10 cellular contexts compared by ENCODE assay signal in genomic region chr2:159715451-159715850, GRCh38. TPM values are rescaled to one million over a fixed set of nuclear protein-coding genes. Genes with fewer than 3 reads are reported as not detected.
A peak's percentile ranks its signal among the peaks of the same experiment; 100 is the strongest.
DNase-seq lines count a peak whose midpoint lies in the region; ATAC-seq, FAIRE-seq and TF ChIP-seq lines count a peak whose summit lies in the region.
"Had no signal": no experiment of that assay in that cellular context is flagged by ENCODE, and none has a peak within 500 bp of the region (broad histone marks: within the 10 kb centered on the region; RNA-seq: fewer than 3 reads in every experiment).

No MANE protein-coding gene starts in this region.

- peak overlapping the region; percentile 73 to 75 for H3K27ac ChIP-seq in esophagus (ENCODE audit: low read depth in 2 of 2, low read length in 1 of 2)
- H3K27ac ChIP-seq in esophagus muscularis mucosa (replicated peaks in 1 of 4) = no peak overlapping the region
- H3K27ac ChIP-seq: cardiac muscle cell, upper lobe of left lung had no signal

- WGBS in esophagus, 2 donors = 68 to 71% methylated on average over 4 of the region's 4 CpGs
- 79% methylated on average over 4 of the region's 4 CpGs for WGBS in esophagus muscularis mucosa

- H3K36me3 ChIP-seq in esophagus (ENCODE audit: control insufficient read depth in 2 of 2, insufficient read depth in 2 of 2, low read length in 1 of 2) (peaks cover 0 to 8% of the 10 kb centered on the region in 2 donors), esophagus muscularis mucosa (peaks cover 8 to 46% (median 33%) of the 10 kb centered on the region in 4 donors)

- H3K27me3 Mint-ChIP-seq in activated T-cell treated with anti-CD3 and anti-CD28 coated beads, Interleukin-2, amount 50 U/mL, for 4 hours (ENCODE audit: low read depth) = no peaks in the 10 kb centered on the region
- H3K27me3 Mint-ChIP-seq in T-helper 17 cell = no peaks in the 10 kb centered on the region
- H3K27me3 Mint-ChIP-seq in stimulated activated naive B cell treated with anti-CD40 and anti-IgM and Interleukin-4, amounts not matched to agents 10 μg/mL and 1 μg/mL and 100 μg/mL, for 72 hours = no peaks in the 10 kb centered on the region

- DNase-seq in activated T-cell treated with anti-CD3 and anti-CD28 coated beads, Interleukin-2, amount 50 U/mL, for 4 hours = no peak
- no peak for DNase-seq in activated T-cell treated with anti-CD3 and anti-CD28 coated beads, Interleukin-2, amount 50 U/mL, for 1 hour
- no peak for DNase-seq in T-helper 17 cell
- no peak for DNase-seq in stimulated activated naive B cell treated with anti-CD40 and anti-IgM and Interleukin-4, amounts not matched to agents 10 μg/mL and 1 μg/mL and 100 μg/mL, for 72 hours
- no peak for DNase-seq in esophagus muscularis mucosa (ENCODE audit: extremely low spot score)
- DNase-seq in RCC 7860 (ENCODE audit: low spot score) = no peak
- DNase-seq in hypothalamus (lab: John Stamatoyannopoulos, UW) = no peak
- DNase-seq: upper lobe of left lung had no signal

- H3K27me3 ChIP-seq in esophagus (ENCODE audit: control insufficient read depth in 1 of 2, insufficient read depth in 2 of 2, low read length in 2 of 2) (no peaks in the 10 kb centered on the region), esophagus muscularis mucosa (no peaks in the 10 kb centered on the region)
- H3K27me3 ChIP-seq: cardiac muscle cell, upper lobe of left lung had no signal

- H3K4me1 ChIP-seq in esophagus (ENCODE audit: control insufficient read depth in 2 of 2, insufficient read depth in 2 of 2, low read length in 1 of 2) (peaks cover 3 to 9% of the 10 kb centered on the region in 2 donors), esophagus muscularis mucosa (peaks cover 62 to 80% (median 78%) of the 10 kb centered on the region in 4 donors)

- TF ChIP-seq CTCF in esophagus muscularis mucosa (IDR thresholded peaks at IDR 0.05) = no peak

- peaks cover 31% of the 10 kb centered on the region for H3K36me3 Mint-ChIP-seq in activated T-cell treated with anti-CD3 and anti-CD28 coated beads, Interleukin-2, amount 50 U/mL, for 4 hours (ENCODE audit: insufficient read depth)
- H3K36me3 Mint-ChIP-seq in T-helper 17 cell (ENCODE audit: low read depth) = peaks cover 7% of the 10 kb centered on the region
- H3K36me3 Mint-ChIP-seq in stimulated activated naive B cell treated with anti-CD40 and anti-IgM and Interleukin-4, amounts not matched to agents 10 μg/mL and 1 μg/mL and 100 μg/mL, for 72 hours = peaks cover 25 to 42% of the 10 kb centered on the region in 2 donors

- no peaks in the 10 kb centered on the region for H3K9me3 ChIP-seq in T-helper 17 cell (ENCODE audit: control insufficient read depth, low read length, poor library complexity, severe bottlenecking)
- H3K9me3 ChIP-seq in esophagus (ENCODE audit: control insufficient read depth in 2 of 2, insufficient read depth in 1 of 2, low read depth in 1 of 2, low read length in 1 of 2) = no peaks in the 10 kb centered on the region
- H3K9me3 ChIP-seq in esophagus muscularis mucosa = no peaks in the 10 kb centered on the region
- H3K9me3 ChIP-seq: upper lobe of left lung had no signal

- H3K4me3 ChIP-seq in esophagus (ENCODE audit: low read depth in 1 of 2, low read length in 2 of 2) (peak overlapping the region in 1 of 2 donors; percentile 18), esophagus muscularis mucosa (no peak overlapping the region)
- H3K4me3 ChIP-seq: cardiac muscle cell had no signal

- TF ChIP-seq POLR2A in esophagus muscularis mucosa (IDR thresholded peaks at IDR 0.05; ENCODE audit: low read depth) = no peak

- H3K9me3 Mint-ChIP-seq in activated T-cell treated with anti-CD3 and anti-CD28 coated beads, Interleukin-2, amount 50 U/mL, for 4 hours = no peaks in the 10 kb centered on the region
- H3K9me3 Mint-ChIP-seq in stimulated activated naive B cell treated with anti-CD40 and anti-IgM and Interleukin-4, amounts not matched to agents 10 μg/mL and 1 μg/mL and 100 μg/mL, for 72 hours = peaks cover 0 to 4% of the 10 kb centered on the region in 2 donors

- H3K4me3 Mint-ChIP-seq in activated T-cell treated with anti-CD3 and anti-CD28 coated beads, Interleukin-2, amount 50 U/mL, for 4 hours = peak overlapping the region; percentile 45
- peak overlapping the region; percentile 33 for H3K4me3 Mint-ChIP-seq in T-helper 17 cell
- H3K4me3 Mint-ChIP-seq in stimulated activated naive B cell treated with anti-CD40 and anti-IgM and Interleukin-4, amounts not matched to agents 10 μg/mL and 1 μg/mL and 100 μg/mL, for 72 hours = no peak overlapping the region

- FAIRE-seq in RCC 7860 (lab: Jason Lieb, UNC) = no peak

- H3K27ac Mint-ChIP-seq in T-helper 17 cell = peak overlapping the region; percentile 99
- H3K27ac Mint-ChIP-seq in stimulated activated naive B cell treated with anti-CD40 and anti-IgM and Interleukin-4, amounts not matched to agents 10 μg/mL and 1 μg/mL and 100 μg/mL, for 72 hours = peak overlapping the region; percentile 20

- no peak for ATAC-seq in activated T-cell treated with anti-CD3 and anti-CD28 coated beads, Interleukin-2, amount 50 U/mL, for 4 hours
- no peak for ATAC-seq in T-helper 17 cell
- no peak for ATAC-seq in stimulated activated naive B cell treated with anti-CD40 and anti-IgM and Interleukin-4, amounts not matched to agents 10 μg/mL and 1 μg/mL and 100 μg/mL, for 72 hours (replicated peaks)

- no peak for TF ChIP-seq EP300 in esophagus muscularis mucosa (IDR thresholded peaks at IDR 0.05)

- intact Hi-C loops in esophagus muscularis mucosa (cut with DNase I) = no loop called here

- peaks cover 68% of the 10 kb centered on the region for H3K4me1 Mint-ChIP-seq in activated T-cell treated with anti-CD3 and anti-CD28 coated beads, Interleukin-2, amount 50 U/mL, for 4 hours (ENCODE audit: low read depth)
- peaks cover 46% of the 10 kb centered on the region for H3K4me1 Mint-ChIP-seq in T-helper 17 cell
- peaks cover 17 to 63% of the 10 kb centered on the region in 2 donors for H3K4me1 Mint-ChIP-seq in stimulated activated naive B cell treated with anti-CD40 and anti-IgM and Interleukin-4, amounts not matched to agents 10 μg/mL and 1 μg/mL and 100 μg/mL, for 72 hours

RNA-seq across cellular contexts. Expression of gene MARCHF7, which starts 3.1 kb away (rescaled TPM):
- total RNA-seq in activated T-cell treated with anti-CD3 and anti-CD28 coated beads, Interleukin-2, amount 50 U/mL, for 4 hours = 10 to 100 TPM; 50.7 to 64.7 (median 63.8) TPM
- total RNA-seq in T-helper 17 cell = 10 to 100 TPM; 62.0 to 69.4 TPM
- 10 to 100 TPM; 43.1 to 50.2 TPM for polyA plus RNA-seq in esophagus
- total RNA-seq in esophagus muscularis mucosa = 100 to 1,000 TPM in 1 of 4 donors, 10 to 100 TPM in 3; 60.1 to 101 (median 89.4) TPM

Comparison
In these comparisons a context has a peak if more than half of its experiments do, and no peak if none do; other contexts are left out.
1. H3K4me3 Mint-ChIP-seq: peak in activated T-cell treated with anti-CD3 and anti-CD28 coated beads, Interleukin-2, amount 50 U/mL, for 4 hours (single experiment) and T-helper 17 cell (single experiment); none in stimulated activated naive B cell treated with anti-CD40 and anti-IgM and Interleukin-4, amounts not matched to agents 10 μg/mL and 1 μg/mL and 100 μg/mL, for 72 hours (0 of 2).
2. H3K27ac ChIP-seq: peak in esophagus (2 of 2); none in esophagus muscularis mucosa (0 of 4).